In the genomic region with DNA sequence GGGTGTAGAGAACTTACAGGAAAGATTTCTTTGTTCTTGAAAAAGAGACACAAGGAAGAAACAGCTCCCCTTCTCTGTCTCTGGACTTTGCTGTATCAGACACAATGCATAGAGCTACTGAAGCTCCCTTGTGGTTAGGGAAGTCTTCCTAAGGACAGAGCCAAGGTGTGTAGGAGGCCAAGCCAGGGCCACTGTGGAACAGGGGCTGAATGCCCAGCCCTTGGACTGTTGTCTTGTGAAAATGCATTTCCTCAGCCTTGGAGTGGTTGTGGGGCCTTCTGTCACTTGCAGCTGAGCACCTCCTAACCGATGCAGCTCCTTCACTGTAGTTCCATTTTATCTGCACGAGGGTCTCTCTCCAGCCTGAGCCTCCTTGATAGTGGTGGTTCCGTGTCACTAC, we compare ENCODE assay signal across 6 cellular contexts.
"Had no signal": no experiment of that assay in that cellular context is flagged by ENCODE, and none has a peak within 500 bp of the region (broad histone marks: within the 10 kb centered on the region; RNA-seq: fewer than 3 reads in every experiment).

No MANE protein-coding gene starts in this region.

- H3K4me1 Mint-ChIP-seq: GM23338 had no signal

- H3K27ac ChIP-seq: HL-60 had no signal

- H3K4me3 ChIP-seq: GM23338, K562 had no signal

- DNase-seq: H9, HCEC 1CT, IMR-90 had no signal

- H3K27ac Mint-ChIP-seq: GM23338, H9 had no signal

- H3K4me3 Mint-ChIP-seq: GM23338, H9 had no signal
